Comparison of ENCODE assay signal across 1 cellular context in the genomic region with DNA sequence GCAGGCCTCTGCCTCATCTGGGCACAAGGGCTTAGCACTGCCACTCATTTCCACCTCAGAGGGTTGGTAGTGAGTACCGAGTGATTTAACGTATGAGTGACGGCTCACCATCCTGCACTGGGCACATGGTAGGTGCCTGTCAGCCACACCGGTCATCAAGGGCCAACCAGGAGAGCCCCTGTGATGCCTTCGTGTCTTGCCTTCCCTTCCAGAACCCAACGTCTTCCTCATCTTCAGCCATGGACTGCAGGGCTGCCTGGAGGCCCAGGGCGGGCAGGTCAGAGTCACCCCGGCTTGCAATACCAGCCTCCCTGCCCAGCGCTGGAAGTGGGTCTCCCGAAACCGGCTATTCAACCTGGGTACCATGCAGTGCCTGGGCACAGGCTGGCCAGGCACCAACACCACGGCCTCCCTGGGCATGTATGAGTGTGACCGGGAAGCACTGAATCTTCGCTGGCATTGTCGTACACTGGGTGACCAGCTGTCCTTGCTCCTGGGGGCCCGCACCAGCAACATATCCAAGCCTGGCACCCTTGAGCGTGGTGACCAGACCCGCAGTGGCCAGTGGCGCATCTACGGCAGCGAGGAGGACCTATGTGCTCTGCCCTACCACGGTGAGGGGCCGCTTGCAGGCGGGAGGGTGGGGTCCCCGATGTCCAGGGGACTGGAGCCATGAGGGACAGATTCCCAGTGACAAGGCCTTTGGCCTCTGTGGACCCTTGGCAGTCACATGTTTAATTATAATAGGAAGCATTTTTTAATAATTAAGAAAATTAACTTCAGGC.
TF ChIP-seq lines count a peak whose summit lies in the region.

No MANE protein-coding gene starts in this region.

TF ChIP-seq in IMR-90, 13 proteins besides CTCF, POLR2A, EP300 and RAD21 (continued from another document):
- TF ChIP-seq, protein P1, sequence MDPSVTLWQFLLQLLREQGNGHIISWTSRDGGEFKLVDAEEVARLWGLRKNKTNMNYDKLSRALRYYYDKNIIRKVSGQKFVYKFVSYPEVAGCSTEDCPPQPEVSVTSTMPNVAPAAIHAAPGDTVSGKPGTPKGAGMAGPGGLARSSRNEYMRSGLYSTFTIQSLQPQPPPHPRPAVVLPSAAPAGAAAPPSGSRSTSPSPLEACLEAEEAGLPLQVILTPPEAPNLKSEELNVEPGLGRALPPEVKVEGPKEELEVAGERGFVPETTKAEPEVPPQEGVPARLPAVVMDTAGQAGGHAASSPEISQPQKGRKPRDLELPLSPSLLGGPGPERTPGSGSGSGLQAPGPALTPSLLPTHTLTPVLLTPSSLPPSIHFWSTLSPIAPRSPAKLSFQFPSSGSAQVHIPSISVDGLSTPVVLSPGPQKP (IDR thresholded peaks at IDR 0.05; ENCODE audit: borderline replicate concordance, low read depth, low read length), result no peak
- TF ChIP-seq NFE2L2 (IDR thresholded peaks at IDR 0.05; ENCODE audit: low read depth, low read length), result no peak
- TF ChIP-seq RFX5 (IDR thresholded peaks at IDR 0.05; ENCODE audit: low read depth, low read length), result no peak
- no peak for TF ChIP-seq CEBPB (IDR thresholded peaks at IDR 0.05; ENCODE audit: low read depth, low read length)
- TF ChIP-seq, protein P2, sequence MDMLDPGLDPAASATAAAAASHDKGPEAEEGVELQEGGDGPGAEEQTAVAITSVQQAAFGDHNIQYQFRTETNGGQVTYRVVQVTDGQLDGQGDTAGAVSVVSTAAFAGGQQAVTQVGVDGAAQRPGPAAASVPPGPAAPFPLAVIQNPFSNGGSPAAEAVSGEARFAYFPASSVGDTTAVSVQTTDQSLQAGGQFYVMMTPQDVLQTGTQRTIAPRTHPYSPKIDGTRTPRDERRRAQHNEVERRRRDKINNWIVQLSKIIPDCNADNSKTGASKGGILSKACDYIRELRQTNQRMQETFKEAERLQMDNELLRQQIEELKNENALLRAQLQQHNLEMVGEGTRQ (IDR thresholded peaks at IDR 0.05; ENCODE audit: low read depth, low read length), result no peak
- TF ChIP-seq RCOR1 (IDR thresholded peaks at IDR 0.05; ENCODE audit: insufficient replicate concordance, low read length), result no peak
- TF ChIP-seq SMC3 (IDR thresholded peaks at IDR 0.05; ENCODE audit: low read depth, low read length), result no peak
- no peak for TF ChIP-seq CHD1 (IDR thresholded peaks at IDR 0.05; ENCODE audit: low read depth, low read length)
